ENCODE assay signal across 19 cellular contexts in the genomic region with DNA sequence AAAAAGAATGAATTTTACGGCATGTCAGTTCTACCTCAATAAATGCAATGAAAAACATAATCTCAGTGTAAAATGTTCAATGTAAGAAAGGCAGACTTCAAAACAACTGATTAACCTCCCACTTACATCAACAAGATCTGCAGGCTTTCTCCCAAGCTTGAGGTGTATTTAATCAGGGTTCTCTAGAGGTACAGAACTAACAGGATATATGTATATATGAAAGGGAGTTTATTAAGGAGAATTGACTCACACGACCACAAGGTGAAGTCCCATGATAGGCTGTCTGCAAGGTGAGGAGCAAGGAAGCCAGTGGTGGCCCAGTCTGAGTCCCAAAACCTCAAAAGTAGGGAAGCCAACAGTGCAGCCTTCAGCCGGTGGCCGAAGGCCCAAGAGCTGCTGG. TPM values are rescaled to one million over a fixed set of nuclear protein-coding genes. Genes with fewer than 3 reads are reported as not detected.
DNase-seq lines count a peak whose midpoint lies in the region; ATAC-seq, FAIRE-seq and TF ChIP-seq lines count a peak whose summit lies in the region.
"Had no signal": no experiment of that assay in that cellular context is flagged by ENCODE, and none has a peak within 500 bp of the region (broad histone marks: within the 10 kb centered on the region; RNA-seq: fewer than 3 reads in every experiment).

No MANE protein-coding gene starts in this region.

- H3K4me1 ChIP-seq in GM12878 (ENCODE audit: control insufficient read depth, insufficient read depth, low read length), result peaks cover 5% of the 10 kb centered on the region

- RAD21 ChIA-PET in GM12878 (lab: Charles Lee; ENCODE audit: unreplicated experiment), result interaction anchor here (1.1 kb wide), 1 partner anchor 31 kb away, joined by 4 read pairs; no protein-coding TSS in a partner anchor

- H3K9me3 Mint-ChIP-seq in activated CD4-positive, alpha-beta T cell treated with anti-CD3 and anti-CD28 coated beads for 36 hours (ENCODE audit: low read depth), result no peaks in the 10 kb centered on the region
- H3K9me3 Mint-ChIP-seq in activated naive CD4-positive, alpha-beta T cell treated with anti-CD3 and anti-CD28 coated beads, Interleukin-2, amount 50 U/mL, for 72 hours, result no peaks in the 10 kb centered on the region
- peaks cover 2% of the 10 kb centered on the region for H3K9me3 Mint-ChIP-seq in activated naive CD4-positive, alpha-beta T cell treated with anti-CD3 and anti-CD28 coated beads, Interleukin-2, amount 10 ng/mL, durations not matched to agents 7 days and 5 days

- no peak for DNase-seq in activated CD4-positive, alpha-beta T cell treated with anti-CD3 and anti-CD28 coated beads for 36 hours
- DNase-seq in activated CD4-positive, alpha-beta T cell treated with anti-CD3 and anti-CD28 coated beads for 1 hour, result no peak
- no peak for DNase-seq in activated naive CD4-positive, alpha-beta T cell treated with anti-CD3 and anti-CD28 coated beads, Interleukin-2, amount 50 U/mL, for 72 hours (ENCODE audit: low spot score in 2 of 2)
- DNase-seq in activated naive CD4-positive, alpha-beta T cell treated with anti-CD3 and anti-CD28 coated beads, Interleukin-2, amount 10 ng/mL, durations not matched to agents 7 days and 5 days, result no peak
- DNase-seq in GM12878 (ENCODE audit: low read depth, low spot score) (no peak), Kasumi-1 (lab: John Stamatoyannopoulos, UW) (no peak)
- DNase-seq: BE2C; C1 segment of cervical spinal cord; Calu3; CD4-positive, alpha-beta memory T cell; COR-L47; DMS153; DND-41; H9 had no signal

- WGBS in GM12878 (ENCODE audit: insufficient coverage, insufficient replicate concordance, low lambda C conversion rate, missing lambda C conversion rate), result 73% methylated on average over 4 of the region's 4 CpGs

- no peak for TF ChIP-seq EP300 in GM12878 (IDR thresholded peaks at IDR 0.05; ENCODE audit: borderline replicate concordance in 1 of 2, control insufficient read depth in 1 of 2, low read depth in 2 of 2, low read length in 2 of 2)

- no peaks in the 10 kb centered on the region for H3K79me2 ChIP-seq in GM12878 (ENCODE audit: control insufficient read depth, insufficient read depth, low read length)

- CTCF ChIA-PET in activated CD4-positive, alpha-beta T cell treated with anti-CD3 and anti-CD28 coated beads for 36 hours (lab: Charles Lee), result interaction anchor here (0.6 kb wide), 2 partner anchors 240 to 495 kb away, joined by 3 read pairs; no protein-coding TSS in a partner anchor
- CTCF ChIA-PET in activated naive CD4-positive, alpha-beta T cell treated with anti-CD3 and anti-CD28 coated beads, Interleukin-2, amount 10 ng/mL, durations not matched to agents 7 days and 5 days (lab: Charles Lee), result no interaction called here
- CTCF ChIA-PET in GM12878 (lab: Yijun Ruan, JAX), result no interaction called here

- no peak overlapping the region for H3K9ac ChIP-seq in GM12878 (ENCODE audit: control insufficient read depth, insufficient read depth, low read length)

- peaks cover 19% of the 10 kb centered on the region for H3K4me1 Mint-ChIP-seq in activated CD4-positive, alpha-beta T cell treated with anti-CD3 and anti-CD28 coated beads for 36 hours
- H3K4me1 Mint-ChIP-seq in activated naive CD4-positive, alpha-beta T cell treated with anti-CD3 and anti-CD28 coated beads, Interleukin-2, amount 10 ng/mL, durations not matched to agents 7 days and 5 days, result peaks cover under 1% of the 10 kb centered on the region

- SMC1A ChIA-PET in GM12878 (lab: Charles Lee; ENCODE audit: uncharacterized antibody, unreplicated experiment), result interaction anchor here (0.7 to 1.7 kb wide), 6 partner anchors 10 to 62 kb away, joined by 3 to 6 read pairs (median 4); no protein-coding TSS in a partner anchor

- H3K27me3 ChIP-seq in GM12878 (replicated peaks in 1 of 2; ENCODE audit: control insufficient read depth in 2 of 2, insufficient read depth in 2 of 2, low read length in 1 of 2), result no peaks in the 10 kb centered on the region
- H3K27me3 ChIP-seq: BE2C had no signal

- no peaks in the 10 kb centered on the region for H4K20me1 ChIP-seq in GM12878 (ENCODE audit: control insufficient read depth, insufficient read depth)

- no peak for TF ChIP-seq CTCF in GM12878 (IDR thresholded peaks at IDR 0.05 in 2 of 3, conservative IDR thresholded peaks at IDR 0.05 in 1 of 3; ENCODE audit: control insufficient read depth in 2 of 3, extremely low read depth in 1 of 3, insufficient read depth in 1 of 3, low read depth in 3 of 3, low read length in 3 of 3)

- H3K4me3 Mint-ChIP-seq in activated CD4-positive, alpha-beta T cell treated with anti-CD3 and anti-CD28 coated beads for 36 hours, result no peak overlapping the region
- no peak overlapping the region for H3K4me3 Mint-ChIP-seq in activated naive CD4-positive, alpha-beta T cell treated with anti-CD3 and anti-CD28 coated beads, Interleukin-2, amount 10 ng/mL, durations not matched to agents 7 days and 5 days
- H3K4me3 Mint-ChIP-seq: CD4-positive, alpha-beta memory T cell; GM23338; H9 had no signal

- in situ Hi-C loops in GM12878 (cut with MboI), result no loop called here

- no TSS peak for BruUV-seq in GM12878 (replicated peaks; lab: Mats Ljungman, UMichigan)

- no peak overlapping the region for H3K27ac ChIP-seq in GM12878 (ENCODE audit: control insufficient read depth, insufficient read depth)
- H3K27ac ChIP-seq: 22Rv1 had no signal

- no peak for TF ChIP-seq POLR2A in GM12878 (IDR thresholded peaks at IDR 0.05; ENCODE audit: low read depth, low read length)

- no peak overlapping the region for H3K27ac Mint-ChIP-seq in activated CD4-positive, alpha-beta T cell treated with anti-CD3 and anti-CD28 coated beads for 36 hours
- no peak overlapping the region for H3K27ac Mint-ChIP-seq in activated naive CD4-positive, alpha-beta T cell treated with anti-CD3 and anti-CD28 coated beads, Interleukin-2, amount 50 U/mL, for 72 hours
- H3K27ac Mint-ChIP-seq in activated naive CD4-positive, alpha-beta T cell treated with anti-CD3 and anti-CD28 coated beads, Interleukin-2, amount 10 ng/mL, durations not matched to agents 7 days and 5 days, result no peak overlapping the region
- H3K27ac Mint-ChIP-seq: CD4-positive, alpha-beta memory T cell; GM23338; H9 had no signal

- no peaks in the 10 kb centered on the region for H3K36me3 Mint-ChIP-seq in activated CD4-positive, alpha-beta T cell treated with anti-CD3 and anti-CD28 coated beads for 36 hours (ENCODE audit: low read depth)
- peaks cover 0 to 9% of the 10 kb centered on the region in 2 donors for H3K36me3 Mint-ChIP-seq in activated naive CD4-positive, alpha-beta T cell treated with anti-CD3 and anti-CD28 coated beads, Interleukin-2, amount 50 U/mL, for 72 hours
- no peaks in the 10 kb centered on the region for H3K36me3 Mint-ChIP-seq in activated naive CD4-positive, alpha-beta T cell treated with anti-CD3 and anti-CD28 coated beads, Interleukin-2, amount 10 ng/mL, durations not matched to agents 7 days and 5 days
- H3K36me3 Mint-ChIP-seq: CD4-positive, alpha-beta memory T cell had no signal

- no peak overlapping the region for H3K4me3 ChIP-seq in GM12878
- H3K4me3 ChIP-seq: GM23338 had no signal

- no peak for TF ChIP-seq RAD21 in GM12878 (IDR thresholded peaks at IDR 0.05; ENCODE audit: insufficient read depth, low read depth, low read length)

- no peak for FAIRE-seq in GM12878 (lab: Jason Lieb, UNC)
- FAIRE-seq: A204.1, G401.6 had no signal

- no peak overlapping the region for H3K4me2 ChIP-seq in GM12878 (ENCODE audit: control insufficient read depth, insufficient read depth)
- H3K4me2 ChIP-seq: GM23338 had no signal

- H3K36me3 ChIP-seq in GM12878 (ENCODE audit: control insufficient read depth in 2 of 2, insufficient read depth in 2 of 2, low read length in 1 of 2), result no peaks in the 10 kb centered on the region; a peak in 1 of 4 replicates
- H3K36me3 ChIP-seq: BE2C had no signal

- H3K27me3 Mint-ChIP-seq in activated CD4-positive, alpha-beta T cell treated with anti-CD3 and anti-CD28 coated beads for 36 hours, result no peaks in the 10 kb centered on the region
- no peaks in the 10 kb centered on the region for H3K27me3 Mint-ChIP-seq in activated naive CD4-positive, alpha-beta T cell treated with anti-CD3 and anti-CD28 coated beads, Interleukin-2, amount 10 ng/mL, durations not matched to agents 7 days and 5 days
- H3K27me3 Mint-ChIP-seq: CD4-positive, alpha-beta memory T cell had no signal

- POLR2A ChIA-PET in activated CD4-positive, alpha-beta T cell treated with anti-CD3 and anti-CD28 coated beads for 36 hours (lab: Charles Lee), result no interaction called here
- POLR2A ChIA-PET in GM12878 (lab: Charles Lee), result interaction anchor here (1.0 to 1.2 kb wide), 2 partner anchors 10 to 61 kb away, joined by 4 read pairs; no protein-coding TSS in a partner anchor

- no peaks in the 10 kb centered on the region for H3K9me3 ChIP-seq in GM12878 (replicated peaks; ENCODE audit: control insufficient read depth, insufficient read depth, low read length)
- H3K9me3 ChIP-seq: BE2C had no signal

- peak; percentile 26 for ATAC-seq in activated CD4-positive, alpha-beta T cell treated with anti-CD3 and anti-CD28 coated beads for 36 hours
- peak; percentile 37 to 43 for ATAC-seq in activated naive CD4-positive, alpha-beta T cell treated with anti-CD3 and anti-CD28 coated beads, Interleukin-2, amount 50 U/mL, for 72 hours
- peak; percentile 12; the same call in 1 of the 3 replicates for ATAC-seq in GM12878
- ATAC-seq: GM23338, HCT116 had no signal

- H2AFZ ChIP-seq in GM12878 (ENCODE audit: control insufficient read depth, low read depth, low read length), result no peak overlapping the region
- H2AFZ ChIP-seq: GM23338 had no signal

- intact Hi-C loops in activated CD4-positive, alpha-beta T cell treated with anti-CD3 and anti-CD28 coated beads for 36 hours (cut with DNase I, micrococcal nuclease), result no loop called here
- intact Hi-C loops in GM12878 (cut with micrococcal nuclease; ENCODE audit: unreplicated experiment), result no loop called here

RNA-seq across cellular contexts. Expression of a gene that starts 35.9 kb away (rescaled TPM):
- 1 to 10 TPM; 3.6 to 4.2 TPM for total RNA-seq in activated CD4-positive, alpha-beta T cell treated with anti-CD3 and anti-CD28 coated beads for 36 hours
- 10 to 100 TPM in 1 of 2 donors, 1 to 10 TPM in 1; 4.8 to 10.5 TPM for total RNA-seq in activated naive CD4-positive, alpha-beta T cell treated with anti-CD3 and anti-CD28 coated beads, Interleukin-2, amount 50 U/mL, for 72 hours
- total RNA-seq in GM12878 (2013; cell fraction: nucleolus; rRNA removed), result 51.9 and 61.9 TPM in 2 replicates
- total RNA-seq in GM12878 (2014; rRNA removed) (13.4 and 16.9 TPM in 2 replicates), GM12878 (2014; rRNA removed; fragmentation: Illumina TruSeq; extraction: Trizol) (9.5 and 10.2 TPM in 2 replicates), GM12878 (2021) (12.3 and 14.5 TPM in 2 replicates)
- 2.1 TPM for polyA plus RNA-seq in GM12878 (2011; ENCODE audit: low read depth)
- polyA plus RNA-seq in GM12878 (2011; rRNA removed) (24.1 and 24.7 TPM in 2 replicates), GM12878 (2014; fragmentation: Illumina TruSeq; extraction: Trizol) (8.5 and 11.1 TPM in 2 replicates), GM12878 (2014; fragmentation: Nextera tagmentation; extraction: Ambion mirVana) (1 to 10 TPM; 3.6 to 6.4 TPM), GM12878 (2014; rRNA removed) (5.7 and 7.9 TPM in 2 replicates), GM12878 (2016; fragmentation: Nextera tagmentation; extraction: Ambion mirVana) (10 to 100 TPM; 15.4 to 17.4 TPM)
- polyA plus RNA-seq in GM12878 (2011; cell fraction: cytosol; rRNA removed), result 16.4 and 20.5 TPM in 2 replicates
- polyA plus RNA-seq in GM12878 (2011; cell fraction: nucleus; rRNA removed), result 16.0 and 19.7 TPM in 2 replicates
- 3.8 and 4.4 TPM in 2 replicates for polyA plus RNA-seq in GM12878 (2012)
- 30.8 and 39.3 TPM in 2 replicates for polyA minus RNA-seq in GM12878 (2011; rRNA and poly(A)+ RNA removed)
- polyA minus RNA-seq in GM12878 (2011; cell fraction: cytosol; rRNA and poly(A)+ RNA removed), result 8.4 and 10.8 TPM in 2 replicates
- polyA minus RNA-seq in GM12878 (2011; cell fraction: nucleus; rRNA and poly(A)+ RNA removed), result 23.6 and 31.9 TPM in 2 replicates
